Comparison of ENCODE assay signal across 14 cellular contexts in genomic region chr14:102029956-102030355, GRCh38. TPM values are rescaled to one million over a fixed set of nuclear protein-coding genes. Genes with fewer than 3 reads are reported as not detected.
DNase-seq lines count a peak whose midpoint lies in the region; ATAC-seq, FAIRE-seq and TF ChIP-seq lines count a peak whose summit lies in the region.
"Had no signal": no experiment of that assay in that cellular context is flagged by ENCODE, and none has a peak within 500 bp of the region (broad histone marks: within the 10 kb centered on the region; RNA-seq: fewer than 3 reads in every experiment).

No MANE protein-coding gene starts in this region.

- H3K27me3 Mint-ChIP-seq in activated CD4-positive, alpha-beta T cell treated with anti-CD3 and anti-CD28 coated beads for 36 hours: no peaks in the 10 kb centered on the region
- peaks cover 13% of the 10 kb centered on the region for H3K27me3 Mint-ChIP-seq in HFFc6 (ENCODE audit: insufficient read depth)

- no peak for TF ChIP-seq POLR2A in GM12891 (IDR thresholded peaks at IDR 0.05; ENCODE audit: low read depth, low read length)

- H3K9ac ChIP-seq in MM.1S (ENCODE audit: low read length): no peak overlapping the region
- H3K9ac ChIP-seq: parathyroid adenoma had no signal

- H3K4me3 Mint-ChIP-seq in activated CD4-positive, alpha-beta T cell treated with anti-CD3 and anti-CD28 coated beads for 36 hours: no peak overlapping the region
- peak overlapping the region; percentile 52 for H3K4me3 Mint-ChIP-seq in HFFc6

- H3K27me3 ChIP-seq in MM.1S (replicated peaks; ENCODE audit: insufficient read depth, low read length): no peaks in the 10 kb centered on the region

- no peaks in the 10 kb centered on the region for H3K9me2 ChIP-seq in MM.1S (replicated peaks; ENCODE audit: insufficient read depth, low read length)

- no peaks in the 10 kb centered on the region for H3K9me3 ChIP-seq in MM.1S (replicated peaks; ENCODE audit: insufficient read depth, low read length)
- H3K9me3 ChIP-seq: A549 had no signal

- POLR2A ChIA-PET in activated CD4-positive, alpha-beta T cell treated with anti-CD3 and anti-CD28 coated beads for 36 hours (lab: Charles Lee): no interaction called here

- H3K4me2 ChIP-seq in MM.1S (ENCODE audit: low read depth, low read length): no peak overlapping the region
- H3K4me2 ChIP-seq: A549 had no signal

- H3K4me1 Mint-ChIP-seq in activated CD4-positive, alpha-beta T cell treated with anti-CD3 and anti-CD28 coated beads for 36 hours: no peaks in the 10 kb centered on the region
- peaks cover 49% of the 10 kb centered on the region for H3K4me1 Mint-ChIP-seq in HFFc6 (ENCODE audit: low read depth)

- no peaks in the 10 kb centered on the region for H3K4me1 ChIP-seq in MM.1S (ENCODE audit: low read length)
- H3K4me1 ChIP-seq: parathyroid adenoma had no signal

- no peaks in the 10 kb centered on the region for H3K9me3 Mint-ChIP-seq in activated CD4-positive, alpha-beta T cell treated with anti-CD3 and anti-CD28 coated beads for 36 hours (ENCODE audit: low read depth)
- H3K9me3 Mint-ChIP-seq in HFFc6: no peaks in the 10 kb centered on the region

- no peak for ATAC-seq in activated CD4-positive, alpha-beta T cell treated with anti-CD3 and anti-CD28 coated beads for 36 hours
- ATAC-seq: K562 had no signal

- H3K79me2 ChIP-seq in MM.1S (ENCODE audit: low read length): no peaks in the 10 kb centered on the region

- no peak overlapping the region for H3K4me3 ChIP-seq in MM.1S (ENCODE audit: low read length)
- H3K4me3 ChIP-seq: A549, K562 had no signal

- H3K27ac Mint-ChIP-seq in activated CD4-positive, alpha-beta T cell treated with anti-CD3 and anti-CD28 coated beads for 36 hours: peak overlapping the region; percentile 43
- H3K27ac Mint-ChIP-seq in HFFc6: peak overlapping the region; percentile 88

- no peak for TF ChIP-seq CTCF in HFFc6 (IDR thresholded peaks at IDR 0.05)
- no peak for TF ChIP-seq CTCF in MM.1S (IDR thresholded peaks at IDR 0.05; ENCODE audit: low read length)

- no peak for FAIRE-seq in GM12891 (lab: Jason Lieb, UNC)
- FAIRE-seq: A549, K562 had no signal

- DNase-seq in activated CD4-positive, alpha-beta T cell treated with anti-CD3 and anti-CD28 coated beads for 36 hours: no peak
- no peak for DNase-seq in activated CD4-positive, alpha-beta T cell treated with anti-CD3 and anti-CD28 coated beads for 48 hours
- peak; percentile 27 for DNase-seq in HFFc6
- peak; percentile 87 for DNase-seq in amniotic epithelial cell (ENCODE audit: low read depth)
- peak; percentile 78 for DNase-seq in myocyte (ENCODE audit: low read depth)
- DNase-seq in GM12891 (ENCODE audit: insufficient read length, low spot score): no peak
- DNase-seq in stimulated activated CD4-positive, alpha-beta T cell treated with anti-CD3 and anti-CD28 coated beads, Interleukin-2, amount 100 ng/mL, for 24 hours: no peak
- no peak for DNase-seq in MM.1S
- DNase-seq: cerebellar nuclear complex, midbrain, NCI-H2029 had no signal

- no peaks in the 10 kb centered on the region for H3F3A ChIP-seq in MM.1S (ENCODE audit: insufficient read depth, low read length)

- no peaks in the 10 kb centered on the region for H4K20me1 ChIP-seq in MM.1S (ENCODE audit: insufficient read depth, low read length)

- H3K36me3 Mint-ChIP-seq in activated CD4-positive, alpha-beta T cell treated with anti-CD3 and anti-CD28 coated beads for 36 hours (ENCODE audit: low read depth): peaks cover 58% of the 10 kb centered on the region
- peaks cover 63% of the 10 kb centered on the region for H3K36me3 Mint-ChIP-seq in HFFc6 (ENCODE audit: low read depth)

- intact Hi-C loops in activated CD4-positive, alpha-beta T cell treated with anti-CD3 and anti-CD28 coated beads for 36 hours (cut with DNase I, micrococcal nuclease): no loop called here

- no peak overlapping the region for H2AFZ ChIP-seq in MM.1S (ENCODE audit: low read length)
- H2AFZ ChIP-seq: parathyroid adenoma had no signal

- no peaks in the 10 kb centered on the region for H3K36me3 ChIP-seq in MM.1S (replicated peaks; ENCODE audit: insufficient read depth, low read length)

- no peak overlapping the region for H3K27ac ChIP-seq in MM.1S (ENCODE audit: low read length)
- H3K27ac ChIP-seq: A549, parathyroid adenoma had no signal

- CTCF ChIA-PET in activated CD4-positive, alpha-beta T cell treated with anti-CD3 and anti-CD28 coated beads for 36 hours (lab: Charles Lee): interaction anchor here (0.6 kb wide), 1 partner anchor 270 kb away, joined by 4 read pairs; no protein-coding TSS in a partner anchor

TF ChIP-seq in GM12891, 5 proteins besides CTCF, POLR2A, EP300 and RAD21:
- no peak for TF ChIP-seq TAF1 (IDR thresholded peaks at IDR 0.05; ENCODE audit: low read depth, low read length)

RNA-seq across cellular contexts. Expression of gene HSP90AA1, which starts 56.9 kb away (rescaled TPM):
- total RNA-seq in activated CD4-positive, alpha-beta T cell treated with anti-CD3 and anti-CD28 coated beads for 36 hours: 1,000 to 10,000 TPM; 1,344 to 1,372 TPM
- 100 to 1,000 TPM; 616 to 859 (median 665) TPM for total RNA-seq in HFFc6 (2021; fragmentation: NEBNext Ultra II Directional; extraction: Animal tissue kit (Norgen Biotek cat#: 25700))
- total RNA-seq in myocyte: 379 and 390 TPM in 2 replicates
- polyA plus RNA-seq in myocyte (2012): 212 TPM
- 535 TPM for polyA plus RNA-seq in GM12891 (2012; ENCODE audit: low read depth, missing spikeins)

Comparison
In these comparisons a context has a peak if more than half of its experiments do, and no peak if none do; other contexts are left out.
1. DNase-seq: peak in HFFc6 (single experiment), amniotic epithelial cell (single experiment) and myocyte (single experiment); none in activated CD4-positive, alpha-beta T cell treated with anti-CD3 and anti-CD28 coated beads for 36 hours (single experiment), activated CD4-positive, alpha-beta T cell treated with anti-CD3 and anti-CD28 coated beads for 48 hours (single experiment), GM12891 (single experiment), stimulated activated CD4-positive, alpha-beta T cell treated with anti-CD3 and anti-CD28 coated beads, Interleukin-2, amount 100 ng/mL, for 24 hours (0 of 2) and MM.1S (single experiment).